1 cellular context compared by ENCODE assay signal in the genomic region with DNA sequence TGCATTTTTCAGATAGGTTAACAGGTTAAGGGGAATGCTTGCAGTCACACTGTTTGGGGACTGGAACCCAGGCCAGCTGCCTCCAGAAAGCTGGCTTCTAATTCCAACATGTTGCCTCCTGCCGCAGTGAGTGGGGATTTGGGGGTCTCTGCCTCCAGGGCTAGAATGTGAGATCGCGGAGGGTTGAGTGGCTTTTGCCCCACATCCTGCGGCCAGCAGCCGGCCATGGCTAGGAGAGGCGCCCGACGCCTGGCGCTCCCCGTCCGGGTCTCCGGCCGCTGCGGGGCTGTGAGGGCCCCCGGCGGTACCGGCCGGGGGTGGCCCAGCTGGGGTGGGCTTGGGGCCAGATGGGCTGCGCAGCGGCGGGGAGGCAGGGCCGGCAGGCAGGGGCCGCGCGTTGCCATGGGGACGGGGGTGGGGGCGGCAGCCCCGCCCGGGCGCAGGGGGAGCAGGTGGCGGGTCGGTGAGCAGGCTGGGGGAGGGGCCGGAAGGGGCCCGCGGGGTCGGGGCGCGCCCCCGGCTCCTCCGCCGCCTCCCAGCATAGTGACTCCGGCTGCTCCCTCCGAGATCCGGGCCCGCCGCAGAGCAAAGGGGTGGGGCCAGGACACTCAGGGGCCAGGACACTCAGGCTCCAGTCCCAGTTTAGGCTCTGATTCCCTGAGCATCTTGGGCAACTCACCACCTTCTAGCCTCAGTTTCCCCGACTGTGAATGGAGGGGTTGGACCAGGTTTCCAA.
A peak's percentile ranks its signal among the peaks of the same experiment; 100 is the strongest.
TF ChIP-seq lines count a peak whose summit lies in the region.

No MANE protein-coding gene starts in this region.

TF ChIP-seq in H1, 55 proteins besides CTCF, POLR2A, EP300 and RAD21:
- TF ChIP-seq RBBP5 (IDR thresholded peaks at IDR 0.05; ENCODE audit: borderline replicate concordance, low read depth, low read length) (no peak; the same call in 1 of the 2 replicates), HDAC2 (IDR thresholded peaks at IDR 0.05; ENCODE audit: borderline replicate concordance in 1 of 2, low read depth in 2 of 2, low read length in 2 of 2) (0 out of 4 replicates have a peak, but pooled peaks of 1 of the 2 experiments have one; percentile 1), CHD2 (IDR thresholded peaks at IDR 0.05; ENCODE audit: low read length) (no peak), TAF1 (IDR thresholded peaks at IDR 0.05; ENCODE audit: low read depth, low read length) (peak; percentile 31; the same call in 1 of the 2 replicates), EGR1 (IDR thresholded peaks at IDR 0.05; ENCODE audit: borderline replicate concordance, low read depth, low read length) (0 out of 2 replicates have a peak, but pooled peaks have one; percentile 21), TBP (IDR thresholded peaks at IDR 0.05; ENCODE audit: low read depth, low read length) (0 out of 2 replicates have a peak, but pooled peaks have one; percentile 32)
